In the genomic region with DNA sequence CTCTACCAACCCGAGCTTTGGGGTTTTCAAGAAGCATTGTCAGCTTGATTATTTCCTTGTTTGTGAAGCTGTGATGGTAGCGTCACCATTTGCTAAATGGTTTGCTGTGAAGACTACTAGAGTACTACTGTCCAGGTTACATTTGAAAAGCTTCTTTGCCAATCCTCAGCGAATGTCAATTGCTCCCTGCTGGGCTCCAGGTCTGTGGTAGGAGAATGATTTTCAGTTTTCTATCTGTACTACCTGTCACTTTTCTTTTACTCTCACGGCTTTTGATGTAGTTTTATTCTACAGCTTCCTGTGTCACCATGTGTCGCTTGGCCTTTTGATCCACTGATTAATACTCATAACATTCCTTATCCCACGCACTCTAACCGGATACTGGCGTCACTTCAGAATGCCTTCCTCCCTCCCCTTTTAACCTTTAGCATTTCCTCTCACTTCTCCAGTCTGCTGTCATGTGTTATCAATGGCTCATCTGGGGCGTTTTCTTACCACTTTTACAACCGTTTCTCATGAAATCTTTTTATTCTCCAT, we compare ENCODE assay signal across 12 cellular contexts. TPM values are rescaled to one million over a fixed set of nuclear protein-coding genes. Genes with fewer than 3 reads are reported as not detected.
DNase-seq lines count a peak whose midpoint lies in the region; ATAC-seq, FAIRE-seq and TF ChIP-seq lines count a peak whose summit lies in the region.
"Had no signal": no experiment of that assay in that cellular context is flagged by ENCODE, and none has a peak within 500 bp of the region (broad histone marks: within the 10 kb centered on the region; RNA-seq: fewer than 3 reads in every experiment).

No MANE protein-coding gene starts in this region.

- CTCF ChIA-PET in HepG2 (lab: Yijun Ruan, JAX; ENCODE audit: low intra/inter-chr PET ratio, low total read pairs), result no interaction called here

- in situ Hi-C loops in HepG2 (cut with HindIII; ENCODE audit: extremely low pct_ligation_motif_present, low pct_unique_long_range_greater_than_20kb), result no loop called here

- H3K27ac ChIP-seq in liver (ENCODE audit: low read depth in 1 of 2, low read length in 2 of 2) (no peak overlapping the region), HepG2 (ENCODE audit: extremely low read length, insufficient read depth, low read length) (no peak overlapping the region)
- H3K27ac ChIP-seq: C4-2B had no signal

- peaks cover 66% of the 10 kb centered on the region for H3K4me1 Mint-ChIP-seq in activated naive CD8-positive, alpha-beta T cell treated with anti-CD3 and anti-CD28 coated beads for 36 hours
- peaks cover 42 to 80% (median 75%) of the 10 kb centered on the region in 4 donors for H3K4me1 Mint-ChIP-seq in naive thymus-derived CD8-positive, alpha-beta T cell

- no peak for TF ChIP-seq CTCF in liver (IDR thresholded peaks at IDR 0.05; ENCODE audit: low read depth, low read length, missing input control)
- TF ChIP-seq CTCF in HepG2 (CRISPR knock-in tag; IDR thresholded peaks at IDR 0.05), result no peak

- H3K4me3 Mint-ChIP-seq in activated naive CD8-positive, alpha-beta T cell treated with anti-CD3 and anti-CD28 coated beads for 36 hours, result peak overlapping the region; percentile 61
- peak overlapping the region; percentile 63 to 86 (median 68) for H3K4me3 Mint-ChIP-seq in naive thymus-derived CD8-positive, alpha-beta T cell

- H3K4me3 ChIP-seq in liver (ENCODE audit: low read depth in 1 of 3, low read length in 3 of 3), result no peak overlapping the region
- H3K4me3 ChIP-seq in HepG2 (replicated peaks in 1 of 3; ENCODE audit: insufficient read depth in 1 of 3, low read depth in 2 of 3, low read length in 3 of 3), result no peak overlapping the region

- H3K27me3 Mint-ChIP-seq in activated naive CD8-positive, alpha-beta T cell treated with anti-CD3 and anti-CD28 coated beads for 36 hours, result no peaks in the 10 kb centered on the region
- no peaks in the 10 kb centered on the region for H3K27me3 Mint-ChIP-seq in naive thymus-derived CD8-positive, alpha-beta T cell

- no peak for TF ChIP-seq EP300 in HepG2 (IDR thresholded peaks at IDR 0.05; ENCODE audit: low read depth in 2 of 2, low read length in 2 of 2)
- no peak for TF ChIP-seq EP300 in HepG2 (CRISPR knock-in tag; IDR thresholded peaks at IDR 0.05; ENCODE audit: borderline replicate concordance)

- POLR2A ChIA-PET in HepG2 (lab: Yijun Ruan, JAX), result no interaction called here
- POLR2A ChIA-PET in naive thymus-derived CD8-positive, alpha-beta T cell (lab: Charles Lee), result interaction anchor here (0.6 to 1.5 kb wide), 10 partner anchors 7 to 573 kb away, joined by 3 to 8 read pairs (median 4); no protein-coding TSS in a partner anchor

- H4K20me1 ChIP-seq in HepG2 (ENCODE audit: insufficient read depth, low read length), result no peaks in the 10 kb centered on the region

- peaks cover 60% of the 10 kb centered on the region for H3K36me3 Mint-ChIP-seq in activated naive CD8-positive, alpha-beta T cell treated with anti-CD3 and anti-CD28 coated beads for 36 hours
- H3K36me3 Mint-ChIP-seq in naive thymus-derived CD8-positive, alpha-beta T cell, result peaks cover 10 to 48% (median 23%) of the 10 kb centered on the region in 3 donors

- no TSS peak for BruUV-seq in HepG2 (replicated peaks; lab: Mats Ljungman, UMichigan)

- H3K36me3 ChIP-seq in liver (ENCODE audit: control insufficient read depth in 4 of 4, insufficient read depth in 3 of 4, low read depth in 1 of 4, low read length in 3 of 4) (peaks cover 0 to 5% (median under 1%) of the 10 kb centered on the region in 4 donors), HepG2 (replicated peaks in 1 of 2; ENCODE audit: control insufficient read depth in 1 of 2, insufficient read depth in 2 of 2, low read length in 2 of 2) (peaks cover 0 to 21% of the 10 kb centered on the region in 2 experiments; a peak in 4 of 5 replicates)

- TF ChIP-seq RAD21 in liver (IDR thresholded peaks at IDR 0.05), result no peak
- TF ChIP-seq RAD21 in HepG2 (CRISPR knock-in tag; IDR thresholded peaks at IDR 0.05), result no peak

- no peak for TF ChIP-seq POLR2A in HepG2 (IDR thresholded peaks at IDR 0.05; ENCODE audit: insufficient read depth in 1 of 2, low read depth in 2 of 2, low read length in 2 of 2)

- WGBS in liver, result 75% methylated on average over 10 of the region's 10 CpGs
- WGBS in HepG2 (ENCODE audit: low lambda C conversion rate), result 98% methylated on average over 10 of the region's 10 CpGs

- H3K9ac ChIP-seq in liver (ENCODE audit: low read depth in 1 of 2, low read length in 2 of 2) (no peak overlapping the region), HepG2 (ENCODE audit: insufficient read depth, low read depth, low read length) (no peak overlapping the region)

- no peaks in the 10 kb centered on the region for H3K27me3 ChIP-seq in liver (ENCODE audit: control insufficient read depth in 4 of 4, insufficient read depth in 4 of 4, low read length in 3 of 4)
- no peaks in the 10 kb centered on the region for H3K27me3 ChIP-seq in HepG2 (ENCODE audit: control insufficient read depth in 1 of 2, insufficient read depth in 2 of 2, low read length in 2 of 2)

- H3K9me3 ChIP-seq in liver (ENCODE audit: control insufficient read depth in 4 of 4, low read length in 3 of 4), result no peaks in the 10 kb centered on the region
- no peaks in the 10 kb centered on the region for H3K9me3 ChIP-seq in HepG2 (ENCODE audit: low read length)

- ATAC-seq in HepG2 (no peak), HG02759 (IDR thresholded peaks at IDR 0.05; ENCODE audit: unreplicated experiment) (no peak), GM21367 (IDR thresholded peaks at IDR 0.05; ENCODE audit: unreplicated experiment) (no peak)
- peak; percentile 64 to 86 for ATAC-seq in naive thymus-derived CD8-positive, alpha-beta T cell

- no peaks in the 10 kb centered on the region for H3K79me2 ChIP-seq in HepG2 (ENCODE audit: insufficient read depth, low read length)

- no peak overlapping the region for H2AFZ ChIP-seq in HepG2 (ENCODE audit: low read length)

- H3K4me1 ChIP-seq in liver (ENCODE audit: control insufficient read depth in 4 of 4, insufficient read depth in 4 of 4, low read length in 3 of 4) (peaks cover 0 to 11% (median 1%) of the 10 kb centered on the region in 4 donors), HepG2 (ENCODE audit: insufficient read depth, low read length) (no peaks in the 10 kb centered on the region)

- intact Hi-C loops in HepG2 (cut with micrococcal nuclease; ENCODE audit: unreplicated experiment), result no loop called here

- H3K27ac Mint-ChIP-seq in activated naive CD8-positive, alpha-beta T cell treated with anti-CD3 and anti-CD28 coated beads for 36 hours, result peak overlapping the region; percentile 97
- peak overlapping the region; percentile 89 to 98 (median 96) for H3K27ac Mint-ChIP-seq in naive thymus-derived CD8-positive, alpha-beta T cell

- DNase-seq in HepG2 (ENCODE audit: low spot score), result no peak
- DNase-seq in activated naive CD8-positive, alpha-beta T cell treated with anti-CD3 and anti-CD28 coated beads for 36 hours, result peak; percentile 65
- DNase-seq in naive thymus-derived CD8-positive, alpha-beta T cell, result peak in 8 of 10 donors; percentile 49 to 79 (median 65)
- DNase-seq in urothelium cell line (ENCODE audit: low spot score), result peak; percentile 45
- no peak for DNase-seq in cortex of kidney (lab: John Stamatoyannopoulos, UW)
- DNase-seq: head of caudate nucleus, NCI-H526 treated with DMSO at 0.1 percent for 48 hours, retina had no signal

- FAIRE-seq in HepG2 (lab: Jason Lieb, UNC), result no peak
- FAIRE-seq in urothelium cell line (lab: Jason Lieb, UNC), result no peak

- no peak overlapping the region for H3K4me2 ChIP-seq in HepG2 (ENCODE audit: low read depth, low read length)

- H3K9me3 Mint-ChIP-seq in activated naive CD8-positive, alpha-beta T cell treated with anti-CD3 and anti-CD28 coated beads for 36 hours, result peaks cover 1% of the 10 kb centered on the region
- H3K9me3 Mint-ChIP-seq in naive thymus-derived CD8-positive, alpha-beta T cell, result no peaks in the 10 kb centered on the region

RNA-seq across cellular contexts. Expression of gene GPR183, which starts 7.5 kb away (rescaled TPM):
- total RNA-seq in liver (1 to 10 TPM; 1.8 to 4.0 TPM), HepG2 (2016; rRNA removed; fragmentation: Illumina TruSeq; extraction: Trizol) (not detected in 2 replicates)
- polyA plus RNA-seq in liver (1 to 10 TPM in 1 of 2 donors, under 1 TPM in 1; 0.89 to 4.3 TPM), HepG2 (2011; rRNA removed) (not detected in 2 replicates)
- total RNA-seq in HepG2 (2016; cell fraction: cytosol; rRNA removed; fragmentation: Illumina TruSeq; extraction: Trizol; ENCODE audit: low read depth), result not detected in 2 replicates
- total RNA-seq in HepG2 (2016; cell fraction: insoluble cytoplasmic fraction; rRNA removed; fragmentation: Illumina TruSeq; extraction: Trizol), result not detected in 2 replicates
- not detected in 2 replicates for total RNA-seq in HepG2 (2016; cell fraction: membrane; rRNA removed; fragmentation: Illumina TruSeq; extraction: Trizol)
- total RNA-seq in HepG2 (2016; cell fraction: nucleus; rRNA removed; fragmentation: Illumina TruSeq; extraction: Trizol), result not detected in 2 replicates
- polyA plus RNA-seq in HepG2 (2011; cell fraction: cytosol; rRNA removed), result not detected in 2 replicates
- not detected in 2 replicates for polyA plus RNA-seq in HepG2 (2011; cell fraction: nucleus; rRNA removed)
- polyA plus RNA-seq in HepG2 (2012), result 0.08 TPM in 1 of 2 replicates, not detected in the other
- polyA plus RNA-seq in HepG2 (2016; cell fraction: cytosol; fragmentation: Illumina TruSeq; extraction: Trizol; ENCODE audit: low read depth), result not detected in 2 replicates
- not detected in 2 replicates for polyA plus RNA-seq in HepG2 (2016; cell fraction: insoluble cytoplasmic fraction; fragmentation: Illumina TruSeq; extraction: Trizol; ENCODE audit: low read depth)
- polyA plus RNA-seq in HepG2 (2016; cell fraction: membrane; fragmentation: Illumina TruSeq; extraction: Trizol; ENCODE audit: low read depth), result not detected in 2 replicates
- not detected in 2 replicates for polyA plus RNA-seq in HepG2 (2016; cell fraction: nucleus; fragmentation: Illumina TruSeq; extraction: Trizol; ENCODE audit: insufficient read depth, low read depth)
- polyA minus RNA-seq in HepG2 (2011; rRNA and poly(A)+ RNA removed; ENCODE audit: low replicate concordance), result not detected in 2 replicates
- not detected in 2 replicates for polyA minus RNA-seq in HepG2 (2011; cell fraction: cytosol; rRNA and poly(A)+ RNA removed)
- polyA minus RNA-seq in HepG2 (2011; cell fraction: nucleus; rRNA and poly(A)+ RNA removed), result 0.26 TPM in 1 of 2 replicates, not detected in the other
- total RNA-seq in activated naive CD8-positive, alpha-beta T cell treated with anti-CD3 and anti-CD28 coated beads for 36 hours, result 1 to 10 TPM; 4.3 to 4.5 TPM
- 10 to 100 TPM in 1 of 2 experiments, 1 to 10 TPM in 1; 8.4 to 10.4 TPM for total RNA-seq in naive thymus-derived CD8-positive, alpha-beta T cell
- 10 to 100 TPM in 2 of 3 donors, 1 to 10 TPM in 1; 9.2 to 35.5 (median 13.1) TPM for polyA plus RNA-seq in naive thymus-derived CD8-positive, alpha-beta T cell

RNA-seq across cellular contexts. Expression of gene GPR18, which starts 56.5 kb away (rescaled TPM):
- under 1 TPM; 0.25 to 0.56 TPM for total RNA-seq in liver
- 1 to 10 TPM in 1 of 2 donors, under 1 TPM in 1; 0.13 to 1.0 TPM for polyA plus RNA-seq in liver
- not detected in 2 replicates for total RNA-seq in HepG2 (2016; rRNA removed; fragmentation: Illumina TruSeq; extraction: Trizol)
- total RNA-seq in HepG2 (2016; cell fraction: cytosol; rRNA removed; fragmentation: Illumina TruSeq; extraction: Trizol; ENCODE audit: low read depth), result not detected in 2 replicates
- total RNA-seq in HepG2 (2016; cell fraction: insoluble cytoplasmic fraction; rRNA removed; fragmentation: Illumina TruSeq; extraction: Trizol), result not detected in 2 replicates
- total RNA-seq in HepG2 (2016; cell fraction: membrane; rRNA removed; fragmentation: Illumina TruSeq; extraction: Trizol), result not detected in 2 replicates
- not detected in 2 replicates for total RNA-seq in HepG2 (2016; cell fraction: nucleus; rRNA removed; fragmentation: Illumina TruSeq; extraction: Trizol)
- not detected in 2 replicates for polyA plus RNA-seq in HepG2 (2011; rRNA removed)
- polyA plus RNA-seq in HepG2 (2011; cell fraction: cytosol; rRNA removed), result not detected in 2 replicates
- not detected in 2 replicates for polyA plus RNA-seq in HepG2 (2011; cell fraction: nucleus; rRNA removed)
- 0.09 and 0.13 TPM in 2 replicates for polyA plus RNA-seq in HepG2 (2012)
- polyA plus RNA-seq in HepG2 (2016; cell fraction: cytosol; fragmentation: Illumina TruSeq; extraction: Trizol; ENCODE audit: low read depth), result not detected in 2 replicates
- not detected in 2 replicates for polyA plus RNA-seq in HepG2 (2016; cell fraction: insoluble cytoplasmic fraction; fragmentation: Illumina TruSeq; extraction: Trizol; ENCODE audit: low read depth)
- not detected in 2 replicates for polyA plus RNA-seq in HepG2 (2016; cell fraction: membrane; fragmentation: Illumina TruSeq; extraction: Trizol; ENCODE audit: low read depth)
- polyA plus RNA-seq in HepG2 (2016; cell fraction: nucleus; fragmentation: Illumina TruSeq; extraction: Trizol; ENCODE audit: insufficient read depth, low read depth), result not detected in 2 replicates
- polyA minus RNA-seq in HepG2 (2011; rRNA and poly(A)+ RNA removed; ENCODE audit: low replicate concordance), result not detected in 2 replicates
- polyA minus RNA-seq in HepG2 (2011; cell fraction: cytosol; rRNA and poly(A)+ RNA removed), result not detected in 2 replicates
- polyA minus RNA-seq in HepG2 (2011; cell fraction: nucleus; rRNA and poly(A)+ RNA removed), result 0.26 TPM in 1 of 2 replicates, not detected in the other
- 10 to 100 TPM; 16.9 to 17.6 TPM for total RNA-seq in activated naive CD8-positive, alpha-beta T cell treated with anti-CD3 and anti-CD28 coated beads for 36 hours
- total RNA-seq in naive thymus-derived CD8-positive, alpha-beta T cell, result 10 to 100 TPM; 31.1 to 31.3 TPM
- 10 to 100 TPM; 22.2 to 37.0 (median 26.1) TPM for polyA plus RNA-seq in naive thymus-derived CD8-positive, alpha-beta T cell

Comparison
In these comparisons a context has a peak if more than half of its experiments do, and no peak if none do; other contexts are left out.
1. ATAC-seq: peak in naive thymus-derived CD8-positive, alpha-beta T cell (2 of 2); none in HepG2 (single experiment), HG02759 (single experiment) and GM21367 (single experiment).
2. DNase-seq: peak in activated naive CD8-positive, alpha-beta T cell treated with anti-CD3 and anti-CD28 coated beads for 36 hours (single experiment), naive thymus-derived CD8-positive, alpha-beta T cell (8 of 10) and urothelium cell line (single experiment); none in HepG2 (single experiment) and cortex of kidney (single experiment).
3. RNA of gene GPR18, which starts 56.5 kb away (total RNA-seq): 31.1 to 31.3 TPM in naive thymus-derived CD8-positive, alpha-beta T cell and 16.9 to 17.6 TPM in activated naive CD8-positive, alpha-beta T cell treated with anti-CD3 and anti-CD28 coated beads for 36 hours; 0.25 to 0.56 TPM in liver and not detected in HepG2; every median in the first group is over 10 times any median in the second.